Comparison of ENCODE assay signal across 8 cellular contexts in genomic region chr3:133575121-133575520, GRCh38. TPM values are rescaled to one million over a fixed set of nuclear protein-coding genes. Genes with fewer than 3 reads are reported as not detected.
A peak's percentile ranks its signal among the peaks of the same experiment; 100 is the strongest.
DNase-seq lines count a peak whose midpoint lies in the region; ATAC-seq and TF ChIP-seq lines count a peak whose summit lies in the region.

No MANE protein-coding gene starts in this region.

- H3K9ac ChIP-seq in GM23248: peak overlapping the region; percentile 90

- H2AFZ ChIP-seq in GM23248: no peak overlapping the region

- H3K36me3 ChIP-seq in GM23248 (ENCODE audit: low read depth): peaks cover 42% of the 10 kb centered on the region

- TF ChIP-seq CTCF in WI38 (IDR thresholded peaks at IDR 0.05; ENCODE audit: low read depth, low read length): no peak
- no peak for TF ChIP-seq CTCF in foreskin keratinocyte (conservative IDR thresholded peaks at IDR 0.05)
- TF ChIP-seq CTCF in retinal pigment epithelial cell (conservative IDR thresholded peaks at IDR 0.05; ENCODE audit: low read depth, low read length): no peak

- in situ Hi-C loops in GM23248 (cut with MboI): no loop called here

- ATAC-seq in foreskin keratinocyte (no peak), HG03469 (IDR thresholded peaks at IDR 0.05; ENCODE audit: unreplicated experiment) (no peak), GM21825 (IDR thresholded peaks at IDR 0.05; ENCODE audit: unreplicated experiment) (no peak), HG03045 (IDR thresholded peaks at IDR 0.05; ENCODE audit: unreplicated experiment) (no peak), HG03135 (IDR thresholded peaks at IDR 0.05; ENCODE audit: unreplicated experiment) (no peak)

- H3K4me1 ChIP-seq in GM23248 (ENCODE audit: insufficient read depth): peaks cover 59% of the 10 kb centered on the region
- peaks cover 32% of the 10 kb centered on the region for H3K4me1 ChIP-seq in foreskin keratinocyte

- peaks cover 43% of the 10 kb centered on the region for H4K20me1 ChIP-seq in GM23248 (ENCODE audit: insufficient read depth)

- peaks cover 59% of the 10 kb centered on the region for H3K79me2 ChIP-seq in GM23248 (ENCODE audit: insufficient read depth)

- peaks cover 67% of the 10 kb centered on the region for H3F3A ChIP-seq in GM23248 (ENCODE audit: insufficient read depth)

- DNase-seq in GM23248: peak; percentile 39
- DNase-seq in foreskin keratinocyte: no peak
- no peak for DNase-seq in retinal pigment epithelial cell (ENCODE audit: low read depth)

- peak overlapping the region; percentile 97 for H3K27ac ChIP-seq in GM23248
- peak overlapping the region; percentile 90 for H3K27ac ChIP-seq in foreskin keratinocyte

- no peaks in the 10 kb centered on the region for H3K27me3 ChIP-seq in GM23248 (replicated peaks; ENCODE audit: insufficient read depth)
- H3K27me3 ChIP-seq in foreskin keratinocyte: no peaks in the 10 kb centered on the region

- peak overlapping the region; percentile 99 for H3K4me2 ChIP-seq in GM23248 (ENCODE audit: unreplicated experiment)

- H3K4me3 ChIP-seq in GM23248 (peak overlapping the region; percentile 98), WI38 (ENCODE audit: low read depth, low read length) (peak overlapping the region; percentile 78), retinal pigment epithelial cell (ENCODE audit: low read length) (peak overlapping the region; percentile 98)

- WGBS in GM23248 (ENCODE audit: low coverage in 1 of 2, low lambda C conversion rate in 2 of 2, missing lambda C conversion rate in 2 of 2), 2 experiments: 22 to 26% methylated on average over 3 of the region's 3 CpGs

- H3K9me3 ChIP-seq in GM23248 (ENCODE audit: low read depth): no peaks in the 10 kb centered on the region

- no peaks in the 10 kb centered on the region for H3K9me2 ChIP-seq in GM23248 (ENCODE audit: insufficient read depth)

RNA-seq across cellular contexts. Expression of gene CDV3, which starts 1.6 kb away (rescaled TPM):
- 155 TPM in 2 replicates for total RNA-seq in GM23248 (2014; rRNA removed; shearing (Covaris generic))
- polyA plus RNA-seq in GM23248 (2016; fragmentation: Nextera tagmentation; extraction: Ambion mirVana) (37.0 and 41.8 TPM in 2 replicates), foreskin keratinocyte (80.4 and 95.9 TPM in 2 replicates)
- 202 and 218 TPM in 2 replicates for total RNA-seq in foreskin keratinocyte
